27 cellular contexts compared by ENCODE assay signal in the genomic region with DNA sequence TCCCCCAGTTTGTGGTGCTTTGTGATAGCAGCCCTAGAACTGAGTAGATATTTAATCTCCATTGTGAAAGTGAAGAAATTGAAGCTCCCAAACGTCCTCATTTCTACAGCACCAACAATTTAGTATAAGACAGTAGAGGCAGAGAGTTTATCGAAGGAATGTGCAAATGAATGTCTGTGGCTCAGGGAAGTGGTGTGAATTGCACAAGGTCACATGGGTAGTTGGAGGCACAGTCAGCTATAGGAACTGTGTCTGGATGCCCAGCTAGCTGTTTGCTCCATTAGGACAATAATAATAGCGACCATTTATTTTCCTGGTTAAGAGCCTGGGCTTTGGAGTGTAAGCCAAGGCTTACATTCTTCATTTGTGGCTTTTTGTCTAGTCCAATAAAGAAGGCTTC.
"Had no signal": no experiment of that assay in that cellular context is flagged by ENCODE, and none has a peak within 500 bp of the region (broad histone marks: within the 10 kb centered on the region; RNA-seq: fewer than 3 reads in every experiment).

No MANE protein-coding gene starts in this region.

- H3K4me2 ChIP-seq: hepatocyte had no signal

- H3K27ac Mint-ChIP-seq: natural killer cell; stimulated activated naive B cell treated with anti-CD40 and anti-IgM and Interleukin-4, amounts not matched to agents 10 μg/mL and 1 μg/mL and 100 μg/mL, for 72 hours had no signal

- DNase-seq: cerebellar nuclear complex; dorsolateral prefrontal cortex; effector CD4-positive, alpha-beta T cell; foreskin fibroblast; heart left ventricle; left cardiac atrium; left lung; lower lobe of right lung; natural killer cell; occipital lobe; ovary; posterior cingulate gyrus; psoas muscle; right cardiac atrium; sigmoid colon; stimulated activated CD4-positive, alpha-beta T cell treated with anti-CD3 and anti-CD28 coated beads, Interleukin-15, amount 100 ng/mL, for 24 hours; stimulated activated CD4-positive, alpha-beta T cell treated with anti-CD3 and anti-CD28 coated beads, Interleukin-2, amount 100 ng/mL, for 48 hours; stimulated activated naive B cell treated with anti-CD40 and anti-IgM and Interleukin-4, amounts not matched to agents 10 μg/mL and 1 μg/mL and 100 μg/mL, for 72 hours; stimulated activated naive CD8-positive, alpha-beta T cell treated with anti-CD3 and anti-CD28 coated beads, Interleukin-15, amount 100 ng/mL, for 72 hours; thyroid gland; trophoblast cell had no signal

- H3K9me3 ChIP-seq: gastroesophageal sphincter, heart left ventricle, left lung, lower lobe of right lung, ovary, psoas muscle, sigmoid colon, suprapubic skin, thyroid gland had no signal

- H3K36me3 Mint-ChIP-seq: natural killer cell; stimulated activated naive B cell treated with anti-CD40 and anti-IgM and Interleukin-4, amounts not matched to agents 10 μg/mL and 1 μg/mL and 100 μg/mL, for 72 hours had no signal

- H3K79me2 ChIP-seq: hepatocyte had no signal

- H3K9me3 Mint-ChIP-seq: natural killer cell; stimulated activated naive B cell treated with anti-CD40 and anti-IgM and Interleukin-4, amounts not matched to agents 10 μg/mL and 1 μg/mL and 100 μg/mL, for 72 hours; stimulated activated naive CD8-positive, alpha-beta T cell treated with anti-CD3 and anti-CD28 coated beads, Interleukin-15, amount 100 ng/mL, for 72 hours had no signal

- ATAC-seq: gastroesophageal sphincter; heart left ventricle; left cardiac atrium; left lung; lower lobe of right lung; natural killer cell; psoas muscle; right cardiac atrium; stimulated activated naive B cell treated with anti-CD40 and anti-IgM and Interleukin-4, amounts not matched to agents 10 μg/mL and 1 μg/mL and 100 μg/mL, for 72 hours; stimulated activated naive CD8-positive, alpha-beta T cell treated with anti-CD3 and anti-CD28 coated beads, Interleukin-15, amount 100 ng/mL, for 72 hours had no signal

- H3K4me3 ChIP-seq: dorsolateral prefrontal cortex, gastroesophageal sphincter, heart left ventricle, hepatocyte, left lung, lower lobe of right lung, ovary, psoas muscle, sigmoid colon, skin epidermis, suprapubic skin, thyroid gland had no signal

- H2AFZ ChIP-seq: hepatocyte had no signal

- H3K4me1 ChIP-seq: left lung, thyroid gland had no signal

- H3K36me3 ChIP-seq: gastroesophageal sphincter, heart left ventricle, left lung, lower lobe of right lung, ovary, sigmoid colon, suprapubic skin, thyroid gland had no signal

- H3K27ac ChIP-seq: dorsolateral prefrontal cortex, gastroesophageal sphincter, heart left ventricle, hepatocyte, left lung, lower lobe of right lung, ovary, psoas muscle, sigmoid colon, thyroid gland had no signal

- H3K4me3 Mint-ChIP-seq: natural killer cell; stimulated activated naive B cell treated with anti-CD40 and anti-IgM and Interleukin-4, amounts not matched to agents 10 μg/mL and 1 μg/mL and 100 μg/mL, for 72 hours; stimulated activated naive CD8-positive, alpha-beta T cell treated with anti-CD3 and anti-CD28 coated beads, Interleukin-15, amount 100 ng/mL, for 72 hours had no signal

- FAIRE-seq: colon, islet of Langerhans had no signal

- H3K27me3 ChIP-seq: dorsolateral prefrontal cortex, gastroesophageal sphincter, heart left ventricle, hepatocyte, left lung, ovary, sigmoid colon, thyroid gland had no signal
